In the genomic region with DNA sequence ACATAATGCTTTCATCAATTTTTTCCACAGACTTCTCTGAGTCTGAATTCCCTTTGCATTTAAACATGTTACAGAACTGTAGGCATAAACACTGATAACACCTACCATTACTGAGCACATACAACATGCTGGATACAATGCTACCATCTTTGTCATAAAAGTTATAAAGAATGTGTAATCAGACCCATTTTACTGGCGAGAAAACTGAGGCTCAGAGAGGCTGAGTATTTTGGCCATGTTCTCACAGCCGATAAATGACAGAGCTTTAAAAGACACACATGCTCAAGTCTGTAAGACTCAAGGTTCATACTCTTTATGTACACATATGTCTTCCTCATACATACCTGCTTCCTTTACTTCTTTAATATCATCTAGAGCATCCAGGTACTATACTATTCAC, we compare ENCODE assay signal across 16 cellular contexts. TPM values are rescaled to one million over a fixed set of nuclear protein-coding genes. Genes with fewer than 3 reads are reported as not detected.
DNase-seq lines count a peak whose midpoint lies in the region; ATAC-seq and TF ChIP-seq lines count a peak whose summit lies in the region.
"Had no signal": no experiment of that assay in that cellular context is flagged by ENCODE, and none has a peak within 500 bp of the region (broad histone marks: within the 10 kb centered on the region; RNA-seq: fewer than 3 reads in every experiment).

No MANE protein-coding gene starts in this region.

- no peak overlapping the region for H2AFZ ChIP-seq in SK-N-SH (ENCODE audit: low read depth)

- peaks cover 0 to 14% of the 10 kb centered on the region in 2 experiments for H3K36me3 ChIP-seq in SK-N-SH (replicated peaks in 1 of 2; ENCODE audit: control insufficient read depth in 1 of 2, insufficient read depth in 2 of 2, low read length in 1 of 2)
- H3K36me3 ChIP-seq: ascending aorta, neutrophil had no signal

- H3K27me3 Mint-ChIP-seq in central memory CD8-positive, alpha-beta T cell = no peaks in the 10 kb centered on the region
- peaks cover 8% of the 10 kb centered on the region for H3K27me3 Mint-ChIP-seq in neural crest cell (ENCODE audit: low read depth)

- peaks cover 74% of the 10 kb centered on the region for H3K79me2 ChIP-seq in SK-N-SH (ENCODE audit: insufficient read depth)

- no peak for TF ChIP-seq EP300 in SK-N-SH (IDR thresholded peaks at IDR 0.05; ENCODE audit: borderline replicate concordance in 1 of 2, low read depth in 1 of 2, low read length in 1 of 2)

- no peak overlapping the region for H3K27ac Mint-ChIP-seq in central memory CD8-positive, alpha-beta T cell (ENCODE audit: low read depth)
- H3K27ac Mint-ChIP-seq in neural crest cell (ENCODE audit: unreplicated experiment) = no peak overlapping the region

- H3K4me2 ChIP-seq in SK-N-SH = peak overlapping the region; percentile 89

- TF ChIP-seq CTCF in SK-N-SH (IDR thresholded peaks at IDR 0.05) = no peak
- no peak for TF ChIP-seq CTCF in neural crest cell (conservative IDR thresholded peaks at IDR 0.05)

- H3F3A ChIP-seq in SK-N-SH (replicated peaks; ENCODE audit: insufficient read depth) = peaks cover 11% of the 10 kb centered on the region

- H3K9ac ChIP-seq in SK-N-SH = no peak overlapping the region

- CTCF ChIA-PET in SK-N-SH (lab: Yijun Ruan, JAX) = no interaction called here

- H3K9me2 ChIP-seq in SK-N-SH = no peaks in the 10 kb centered on the region

- POLR2A ChIA-PET in SK-N-SH (lab: Yijun Ruan, JAX) = no interaction called here

- no peaks in the 10 kb centered on the region for H3K27me3 ChIP-seq in SK-N-SH (ENCODE audit: insufficient read depth)
- H3K27me3 ChIP-seq: ascending aorta had no signal

- ATAC-seq in SK-N-SH treated with all-trans-retinoic acid at 6 μM for 48 hours (no peak), left colon (no peak)
- no peak for ATAC-seq in central memory CD8-positive, alpha-beta T cell (replicated peaks; ENCODE audit: extremely low read depth, poor library complexity, severe bottlenecking)

- H3K36me3 Mint-ChIP-seq in central memory CD8-positive, alpha-beta T cell (ENCODE audit: insufficient read depth) = peaks cover 6% of the 10 kb centered on the region
- H3K36me3 Mint-ChIP-seq in neural crest cell (ENCODE audit: low read depth) = no peaks in the 10 kb centered on the region

- no peaks in the 10 kb centered on the region for H3K9me3 Mint-ChIP-seq in central memory CD8-positive, alpha-beta T cell
- H3K9me3 Mint-ChIP-seq in neural crest cell = no peaks in the 10 kb centered on the region

- H3K4me1 Mint-ChIP-seq in central memory CD8-positive, alpha-beta T cell = peaks cover 50% of the 10 kb centered on the region
- H3K4me1 Mint-ChIP-seq in neural crest cell = peaks cover 26% of the 10 kb centered on the region

- H3K4me3 ChIP-seq in SK-N-SH (ENCODE audit: low read depth in 2 of 2, low read length in 1 of 2) = peak overlapping the region in 1 of 2 experiments; percentile 75; a peak in 2 of 4 replicates

- H3K9me3 ChIP-seq in SK-N-SH = peaks cover 3% of the 10 kb centered on the region; the same call in 1 of the 2 replicates
- H3K9me3 ChIP-seq: ascending aorta, neutrophil had no signal

- TF ChIP-seq RAD21 in SK-N-SH (IDR thresholded peaks at IDR 0.05; ENCODE audit: low read length) = no peak

- DNase-seq in SK-N-SH (no peak), NAMALWA (ENCODE audit: low spot score) (peak; percentile 11), neural crest cell (ENCODE audit: low read depth, low spot score) (no peak), foreskin melanocyte (no peak), NCI-H1105 treated with DMSO at 0.1 percent for 48 hours (lab: John Stamatoyannopoulos, UW) (no peak), left colon (no peak)
- no peak for DNase-seq in central memory CD8-positive, alpha-beta T cell (ENCODE audit: low spot score in 2 of 2)
- DNase-seq: activated CD4-positive, alpha-beta T cell treated with anti-CD3 and anti-CD28 coated beads, Interleukin-2, amount 50 U/mL, for 1 hour; DMS 273 treated with DMSO at 0.1 percent for 48 hours; effector memory CD4-positive, alpha-beta T cell; MM.1S; NCI-H2171 had no signal

- intact Hi-C loops in left colon (cut with DNase I, micrococcal nuclease) = no loop called here

- H3K4me3 Mint-ChIP-seq in central memory CD8-positive, alpha-beta T cell = peak overlapping the region; percentile 97
- peak overlapping the region; percentile 82 for H3K4me3 Mint-ChIP-seq in neural crest cell

- H4K20me1 ChIP-seq in SK-N-SH (ENCODE audit: insufficient read depth) = peaks cover 61% of the 10 kb centered on the region

- H3K27ac ChIP-seq in SK-N-SH (ENCODE audit: low read depth in 2 of 2, low read length in 1 of 2) = no peak overlapping the region
- H3K27ac ChIP-seq: 22Rv1, ascending aorta, neutrophil had no signal

- peaks cover 0 to 6% of the 10 kb centered on the region in 2 experiments; a peak in 2 of 4 replicates for H3K4me1 ChIP-seq in SK-N-SH (ENCODE audit: control insufficient read depth in 1 of 2, insufficient read depth in 2 of 2, low read depth in 1 of 2, low read length in 1 of 2)

- 100% methylated on average over 2 of the region's 2 CpGs for WGBS in SK-N-SH (ENCODE audit: low lambda C conversion rate)

TF ChIP-seq in SK-N-SH, 30 proteins besides CTCF, POLR2A, EP300 and RAD21:
- TF ChIP-seq GATA2 (CRISPR knock-in tag; IDR thresholded peaks at IDR 0.05) (no peak), SMC3 (IDR thresholded peaks at IDR 0.05; ENCODE audit: low read depth, low read length) (no peak)
- TF ChIP-seq, protein P1, sequence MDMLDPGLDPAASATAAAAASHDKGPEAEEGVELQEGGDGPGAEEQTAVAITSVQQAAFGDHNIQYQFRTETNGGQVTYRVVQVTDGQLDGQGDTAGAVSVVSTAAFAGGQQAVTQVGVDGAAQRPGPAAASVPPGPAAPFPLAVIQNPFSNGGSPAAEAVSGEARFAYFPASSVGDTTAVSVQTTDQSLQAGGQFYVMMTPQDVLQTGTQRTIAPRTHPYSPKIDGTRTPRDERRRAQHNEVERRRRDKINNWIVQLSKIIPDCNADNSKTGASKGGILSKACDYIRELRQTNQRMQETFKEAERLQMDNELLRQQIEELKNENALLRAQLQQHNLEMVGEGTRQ (IDR thresholded peaks at IDR 0.05; ENCODE audit: borderline replicate concordance, low read depth, low read length) = no peak

TF ChIP-seq in SK-N-SH treated with all-trans-retinoic acid at 6 μM for 48 hours, 23 proteins besides CTCF, POLR2A, EP300 and RAD21:
- TF ChIP-seq GLIS3 (CRISPR knock-in tag; IDR thresholded peaks at IDR 0.05) (no peak), ISL1 (CRISPR knock-in tag; IDR thresholded peaks at IDR 0.05) (no peak), ZNF565 (CRISPR knock-in tag; conservative IDR thresholded peaks at IDR 0.05; ENCODE audit: low read depth) (no peak), ESRRG (CRISPR knock-in tag; IDR thresholded peaks at IDR 0.05) (no peak), ARNTL (CRISPR knock-in tag; IDR thresholded peaks at IDR 0.05; ENCODE audit: borderline replicate concordance, low read depth) (no peak), TOX (CRISPR knock-in tag; IDR thresholded peaks at IDR 0.05; ENCODE audit: borderline replicate concordance) (no peak), ZFP30 (CRISPR knock-in tag; IDR thresholded peaks at IDR 0.05) (no peak), OSR1 (CRISPR knock-in tag; IDR thresholded peaks at IDR 0.05) (no peak), ZNF8 (CRISPR knock-in tag; IDR thresholded peaks at IDR 0.05) (no peak), BACH2 (CRISPR knock-in tag; IDR thresholded peaks at IDR 0.05; ENCODE audit: borderline replicate concordance) (no peak), ZNF70 (CRISPR knock-in tag; IDR thresholded peaks at IDR 0.05) (no peak), TCF4 (CRISPR knock-in tag; IDR thresholded peaks at IDR 0.05; ENCODE audit: borderline replicate concordance) (no peak), RARB (CRISPR knock-in tag; IDR thresholded peaks at IDR 0.05) (no peak)
- TF ChIP-seq, protein P2, sequence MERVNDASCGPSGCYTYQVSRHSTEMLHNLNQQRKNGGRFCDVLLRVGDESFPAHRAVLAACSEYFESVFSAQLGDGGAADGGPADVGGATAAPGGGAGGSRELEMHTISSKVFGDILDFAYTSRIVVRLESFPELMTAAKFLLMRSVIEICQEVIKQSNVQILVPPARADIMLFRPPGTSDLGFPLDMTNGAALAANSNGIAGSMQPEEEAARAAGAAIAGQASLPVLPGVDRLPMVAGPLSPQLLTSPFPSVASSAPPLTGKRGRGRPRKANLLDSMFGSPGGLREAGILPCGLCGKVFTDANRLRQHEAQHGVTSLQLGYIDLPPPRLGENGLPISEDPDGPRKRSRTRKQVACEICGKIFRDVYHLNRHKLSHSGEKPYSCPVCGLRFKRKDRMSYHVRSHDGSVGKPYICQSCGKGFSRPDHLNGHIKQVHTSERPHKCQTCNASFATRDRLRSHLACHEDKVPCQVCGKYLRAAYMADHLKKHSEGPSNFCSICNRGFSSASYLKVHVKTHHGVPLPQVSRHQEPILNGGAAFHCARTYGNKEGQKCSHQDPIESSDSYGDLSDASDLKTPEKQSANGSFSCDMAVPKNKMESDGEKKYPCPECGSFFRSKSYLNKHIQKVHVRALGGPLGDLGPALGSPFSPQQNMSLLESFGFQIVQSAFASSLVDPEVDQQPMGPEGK (CRISPR knock-in tag; IDR thresholded peaks at IDR 0.05; ENCODE audit: borderline replicate concordance) = no peak
- TF ChIP-seq, protein P3, sequence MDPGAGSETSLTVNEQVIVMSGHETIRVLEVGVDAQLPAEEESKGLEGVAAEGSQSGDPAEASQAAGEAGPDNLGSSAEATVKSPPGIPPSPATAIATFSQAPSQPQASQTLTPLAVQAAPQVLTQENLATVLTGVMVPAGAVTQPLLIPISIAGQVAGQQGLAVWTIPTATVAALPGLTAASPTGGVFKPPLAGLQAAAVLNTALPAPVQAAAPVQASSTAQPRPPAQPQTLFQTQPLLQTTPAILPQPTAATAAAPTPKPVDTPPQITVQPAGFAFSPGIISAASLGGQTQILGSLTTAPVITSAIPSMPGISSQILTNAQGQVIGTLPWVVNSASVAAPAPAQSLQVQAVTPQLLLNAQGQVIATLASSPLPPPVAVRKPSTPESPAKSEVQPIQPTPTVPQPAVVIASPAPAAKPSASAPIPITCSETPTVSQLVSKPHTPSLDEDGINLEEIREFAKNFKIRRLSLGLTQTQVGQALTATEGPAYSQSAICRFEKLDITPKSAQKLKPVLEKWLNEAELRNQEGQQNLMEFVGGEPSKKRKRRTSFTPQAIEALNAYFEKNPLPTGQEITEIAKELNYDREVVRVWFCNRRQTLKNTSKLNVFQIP (CRISPR knock-in tag; IDR thresholded peaks at IDR 0.05; ENCODE audit: borderline replicate concordance, low read depth) = no peak
TF ChIP-seq in SK-N-SH treated with all-trans-retinoic acid at 6 μM for 48 hours: peak in this region for 0.

RNA-seq across cellular contexts. Expression of a gene that starts 2.6 kb away (rescaled TPM):
- 53.3 and 55.3 TPM in 2 replicates for polyA plus RNA-seq in SK-N-SH (2012; rRNA removed)
- polyA plus RNA-seq in SK-N-SH (2012; cell fraction: cytosol; rRNA removed) = 73.7 and 93.3 TPM in 2 replicates
- polyA plus RNA-seq in SK-N-SH (2012; cell fraction: nucleus; rRNA removed) = 19.4 and 31.6 TPM in 2 replicates
- total RNA-seq in neural crest cell (36.6 and 37.8 TPM in 2 replicates), left colon (10 to 100 TPM; 35.7 to 42.7 TPM)
